15 cellular contexts compared by ENCODE assay signal in genomic region chr1:909861-910310, GRCh38. TPM values are rescaled to one million over a fixed set of nuclear protein-coding genes. Genes with fewer than 3 reads are reported as not detected.
DNase-seq lines count a peak whose midpoint lies in the region; ATAC-seq and TF ChIP-seq lines count a peak whose summit lies in the region.
"Had no signal": no experiment of that assay in that cellular context is flagged by ENCODE, and none has a peak within 500 bp of the region (broad histone marks: within the 10 kb centered on the region; RNA-seq: fewer than 3 reads in every experiment).

No MANE protein-coding gene starts in this region.

- peak overlapping the region; percentile 72 for H3K4me2 ChIP-seq in GM23248 (ENCODE audit: unreplicated experiment)

- H3K4me3 ChIP-seq in GM23248 (peak overlapping the region; percentile 52), ovary (peak overlapping the region; percentile 5)
- H3K4me3 ChIP-seq: colonic mucosa, prostate gland had no signal

- H3K36me3 ChIP-seq in GM23248 (ENCODE audit: low read depth) (no peaks in the 10 kb centered on the region), ovary (no peaks in the 10 kb centered on the region)
- H3K36me3 ChIP-seq: colonic mucosa, prostate gland had no signal

- H3K9me2 ChIP-seq in GM23248 (ENCODE audit: insufficient read depth), result no peaks in the 10 kb centered on the region

- no peak for ATAC-seq in GM19467 (IDR thresholded peaks at IDR 0.05; ENCODE audit: unreplicated experiment)
- ATAC-seq: left colon had no signal

- in situ Hi-C loops in GM23248 (cut with MboI), result no loop called here

- H3K79me2 ChIP-seq in GM23248 (ENCODE audit: insufficient read depth), result no peaks in the 10 kb centered on the region

- DNase-seq in AG20443 (ENCODE audit: low spot score) (peak; percentile 66), GM23248 (peak; percentile 76), glutamatergic neuron (peak; percentile 28), ovary (peak in 1 of 5 donors; percentile 31), osteocyte (ENCODE audit: extremely low spot score, unreplicated experiment) (no peak), NCI-H1436 treated with DMSO at 0.1 percent for 48 hours (lab: John Stamatoyannopoulos, UW) (no peak)
- no peak for DNase-seq in activated CD4-positive, CD25-positive, alpha-beta regulatory T cell (lab: John Stamatoyannopoulos, UW)
- DNase-seq: anterior cingulate cortex, DMS79, NCI-H2029, NCI-H748 treated with DMSO at 0.1 percent for 48 hours had no signal

- no peaks in the 10 kb centered on the region for H3K9me3 ChIP-seq in GM23248 (ENCODE audit: low read depth)
- no peaks in the 10 kb centered on the region for H3K9me3 ChIP-seq in ovary
- H3K9me3 ChIP-seq: colonic mucosa, prostate gland had no signal

- peak overlapping the region; percentile 74 for H3K9ac ChIP-seq in GM23248

- H3K27me3 ChIP-seq in GM23248 (replicated peaks; ENCODE audit: insufficient read depth) (no peaks in the 10 kb centered on the region), ovary (no peaks in the 10 kb centered on the region)

- H3K27ac Mint-ChIP-seq in glutamatergic neuron (ENCODE audit: unreplicated experiment) (no peak overlapping the region), osteocyte (ENCODE audit: unreplicated experiment) (no peak overlapping the region)

- no peak for TF ChIP-seq EP300 in ovary (IDR thresholded peaks at IDR 0.05)

- H3K4me1 Mint-ChIP-seq in glutamatergic neuron (ENCODE audit: low read depth, unreplicated experiment), result peaks cover 21% of the 10 kb centered on the region
- peaks cover 24% of the 10 kb centered on the region for H3K4me1 Mint-ChIP-seq in osteocyte (ENCODE audit: unreplicated experiment)

- WGBS in GM23248 (ENCODE audit: low coverage in 1 of 2, low lambda C conversion rate in 2 of 2, missing lambda C conversion rate in 2 of 2), 2 experiments, result 4 to 7% methylated on average over 3 to 45 of the region's 53 CpGs
- 0 to 2% (median 2%) methylated on average over 1 to 53 of the region's 53 CpGs for WGBS in ovary, 3 donors

- H3K36me3 Mint-ChIP-seq in glutamatergic neuron (ENCODE audit: unreplicated experiment) (peaks cover under 1% of the 10 kb centered on the region), osteocyte (ENCODE audit: unreplicated experiment) (no peaks in the 10 kb centered on the region)

- intact Hi-C loops in ovary (cut with DNase I), result loop anchor here in 1 of 4 donors (10.0 kb wide), 1 partner anchor 1645 kb away; the partner anchor contains the start of gene TNFRSF14

- H3K9me3 Mint-ChIP-seq in glutamatergic neuron (ENCODE audit: unreplicated experiment) (peaks cover 10% of the 10 kb centered on the region), osteocyte (ENCODE audit: unreplicated experiment) (no peaks in the 10 kb centered on the region)

- H3K4me3 Mint-ChIP-seq in glutamatergic neuron (ENCODE audit: unreplicated experiment), result no peak overlapping the region
- H3K4me3 Mint-ChIP-seq in osteocyte (ENCODE audit: unreplicated experiment), result no peak overlapping the region

- H2AFZ ChIP-seq in GM23248, result peak overlapping the region; percentile 34; the same call in 1 of the 2 replicates

- peak overlapping the region; percentile 37; the same call in 1 of the 2 replicates for H3K27ac ChIP-seq in GM23248
- H3K27ac ChIP-seq in ovary, result no peak overlapping the region
- H3K27ac ChIP-seq: colonic mucosa, prostate gland had no signal

- H3K27me3 Mint-ChIP-seq in glutamatergic neuron (ENCODE audit: unreplicated experiment) (peaks cover 23% of the 10 kb centered on the region), osteocyte (ENCODE audit: unreplicated experiment) (peaks cover 13% of the 10 kb centered on the region)

- no peaks in the 10 kb centered on the region for H4K20me1 ChIP-seq in GM23248 (ENCODE audit: insufficient read depth)

- no peak for TF ChIP-seq POLR2A in ovary (IDR thresholded peaks at IDR 0.05)

- peaks cover 13% of the 10 kb centered on the region; the same call in 1 of the 2 replicates for H3F3A ChIP-seq in GM23248 (ENCODE audit: insufficient read depth)

- H3K4me1 ChIP-seq in GM23248 (ENCODE audit: insufficient read depth) (peaks cover 32% of the 10 kb centered on the region), ovary (ENCODE audit: insufficient read depth) (no peaks in the 10 kb centered on the region)
- H3K4me1 ChIP-seq: prostate gland had no signal

- TF ChIP-seq CTCF in glutamatergic neuron (IDR thresholded peaks at IDR 0.05; ENCODE audit: partially characterized antibody, unreplicated experiment) (no peak), ovary (IDR thresholded peaks at IDR 0.05) (no peak), osteocyte (IDR thresholded peaks at IDR 0.05) (no peak)

RNA-seq across cellular contexts. Expression of gene SAMD11, which starts 13.8 kb away (rescaled TPM):
- 40.9 and 68.3 TPM in 2 replicates for total RNA-seq in GM23248 (2014; rRNA removed; shearing (Covaris generic))
- polyA plus RNA-seq in GM23248 (2016; fragmentation: Nextera tagmentation; extraction: Ambion mirVana) (8.0 and 8.2 TPM in 2 replicates), ovary (1 to 10 TPM; 1.1 to 2.6 TPM)
- total RNA-seq in glutamatergic neuron (ENCODE audit: unreplicated experiment) (46.2 TPM), ovary (10 to 100 TPM in 1 of 7 donors, 1 to 10 TPM in 5, under 1 TPM in 1; 0.85 to 10.6 (median 2.3) TPM), osteocyte (16.6 and 19.5 TPM in 2 replicates)

RNA-seq across cellular contexts. Expression of gene NOC2L, which starts 49.2 kb away (rescaled TPM):
- 66.4 and 67.3 TPM in 2 replicates for total RNA-seq in GM23248 (2014; rRNA removed; shearing (Covaris generic))
- polyA plus RNA-seq in GM23248 (2016; fragmentation: Nextera tagmentation; extraction: Ambion mirVana), result 64.0 and 65.0 TPM in 2 replicates
- 90.3 TPM for total RNA-seq in glutamatergic neuron (ENCODE audit: unreplicated experiment)
- 10 to 100 TPM; 17.8 to 55.2 (median 46.3) TPM for total RNA-seq in ovary
- polyA plus RNA-seq in ovary, result 10 to 100 TPM; 23.8 to 33.9 TPM
- total RNA-seq in osteocyte, result 60.5 and 63.3 TPM in 2 replicates

RNA-seq across cellular contexts. Expression of gene KLHL17, which starts 50.5 kb away (rescaled TPM):
- total RNA-seq in GM23248 (2014; rRNA removed; shearing (Covaris generic)), result 19.2 and 23.3 TPM in 2 replicates
- polyA plus RNA-seq in GM23248 (2016; fragmentation: Nextera tagmentation; extraction: Ambion mirVana) (4.7 and 5.5 TPM in 2 replicates), ovary (1 to 10 TPM in 1 of 2 donors, under 1 TPM in 1; 0.13 to 2.2 TPM)
- total RNA-seq in glutamatergic neuron (ENCODE audit: unreplicated experiment) (103 TPM), ovary (1 to 10 TPM; 1.5 to 6.7 (median 2.1) TPM), osteocyte (26.6 and 31.7 TPM in 2 replicates)

RNA-seq across cellular contexts. Expression of gene PLEKHN1, which starts 56.4 kb away (rescaled TPM):
- 1.4 and 2.1 TPM in 2 replicates for total RNA-seq in GM23248 (2014; rRNA removed; shearing (Covaris generic))
- 1.7 and 2.5 TPM in 2 replicates for polyA plus RNA-seq in GM23248 (2016; fragmentation: Nextera tagmentation; extraction: Ambion mirVana)
- total RNA-seq in glutamatergic neuron (ENCODE audit: unreplicated experiment), result 0.29 TPM
- total RNA-seq in ovary, result under 1 TPM in 5 of 7 donors, not detected in 2; 0.12 to 0.34 (median 0.20) TPM
- polyA plus RNA-seq in ovary, result under 1 TPM in 1 of 2 donors, not detected in 1; 0.10 TPM
- total RNA-seq in osteocyte, result 0.21 TPM in 2 replicates

Comparison
In these comparisons a context has a peak if more than half of its experiments do, and no peak if none do; other contexts are left out.
1. DNase-seq: peak in AG20443 (single experiment), GM23248 (single experiment) and glutamatergic neuron (single experiment); none in osteocyte (single experiment), activated CD4-positive, CD25-positive, alpha-beta regulatory T cell (0 of 4) and NCI-H1436 treated with DMSO at 0.1 percent for 48 hours (single experiment).